In genomic region chr20:42483694-42484303, GRCh38 we compare ENCODE assay signal across 10 cellular contexts.
DNase-seq lines count a peak whose midpoint lies in the region; ATAC-seq, FAIRE-seq and TF ChIP-seq lines count a peak whose summit lies in the region.
"Had no signal": no experiment of that assay in that cellular context is flagged by ENCODE, and none has a peak within 500 bp of the region (broad histone marks: within the 10 kb centered on the region; RNA-seq: fewer than 3 reads in every experiment).

No MANE protein-coding gene starts in this region.

- peak; percentile 46 for TF ChIP-seq CTCF in CD14-positive monocyte (IDR thresholded peaks at IDR 0.05)
- TF ChIP-seq CTCF in GM12873 (IDR thresholded peaks at IDR 0.05; ENCODE audit: insufficient read depth, low read depth, low read length, missing control alignments) = peak; percentile 80
- TF ChIP-seq CTCF in kidney (IDR thresholded peaks at IDR 0.05; ENCODE audit: borderline replicate concordance, extremely low read depth, insufficient read depth) = peak; percentile 12
- no peak for TF ChIP-seq CTCF in endothelial cell (IDR thresholded peaks at IDR 0.05; ENCODE audit: unreplicated experiment)

- no peaks in the 10 kb centered on the region for H3K27me3 ChIP-seq in mesenchymal stem cell (ENCODE audit: control insufficient read depth in 1 of 2, insufficient read depth in 1 of 2, low read length in 2 of 2)

- peak overlapping the region in 1 of 7 donors; percentile 62 for H3K27ac Mint-ChIP-seq in CD14-positive monocyte
- no peak overlapping the region for H3K27ac Mint-ChIP-seq in endothelial cell (ENCODE audit: unreplicated experiment)

- no peaks in the 10 kb centered on the region for H3K36me3 ChIP-seq in kidney (ENCODE audit: control insufficient read depth in 1 of 2, insufficient read depth in 2 of 2, low read length in 2 of 2)
- no peaks in the 10 kb centered on the region for H3K36me3 ChIP-seq in mesenchymal stem cell (ENCODE audit: control insufficient read depth in 1 of 2, insufficient read depth in 2 of 2, low read depth in 1 of 2, low read length in 2 of 2)

- ATAC-seq in HG03521 (IDR thresholded peaks at IDR 0.05; ENCODE audit: unreplicated experiment) = no peak

- no peaks in the 10 kb centered on the region for H3K9me3 ChIP-seq in kidney (ENCODE audit: control insufficient read depth in 1 of 2, low read length in 2 of 2)
- no peaks in the 10 kb centered on the region for H3K9me3 ChIP-seq in mesenchymal stem cell (ENCODE audit: control insufficient read depth, low read length)

- H3K36me3 Mint-ChIP-seq in CD14-positive monocyte (peaks cover 0 to 2% of the 10 kb centered on the region in 2 donors), endothelial cell (ENCODE audit: low read depth, unreplicated experiment) (no peaks in the 10 kb centered on the region)

- H3K9me3 Mint-ChIP-seq in CD14-positive monocyte (peaks cover 0 to 9% (median 0%) of the 10 kb centered on the region in 7 donors), endothelial cell (ENCODE audit: unreplicated experiment) (peaks cover 38% of the 10 kb centered on the region)

- H3K4me1 ChIP-seq in kidney (ENCODE audit: control insufficient read depth in 1 of 2, insufficient read depth in 1 of 2, low read depth in 1 of 2, low read length in 2 of 2) (no peaks in the 10 kb centered on the region), mesenchymal stem cell (ENCODE audit: control insufficient read depth, insufficient read depth, low read depth, low read length) (no peaks in the 10 kb centered on the region)

- H4K91ac ChIP-seq in mesenchymal stem cell (ENCODE audit: low read length) = no peak overlapping the region

- FAIRE-seq in RCC 7860 (lab: Jason Lieb, UNC) (no peak), kidney (lab: Jason Lieb, UNC) (no peak)
- FAIRE-seq: islet of Langerhans had no signal

- H3K4me3 ChIP-seq in kidney (ENCODE audit: low read length in 2 of 2) (no peak overlapping the region), mesenchymal stem cell (ENCODE audit: insufficient read depth in 1 of 2, low read depth in 1 of 2, low read length in 2 of 2) (no peak overlapping the region)

- no peak overlapping the region for H3K4me2 ChIP-seq in mesenchymal stem cell (ENCODE audit: low read length, poor library complexity, severe bottlenecking)

- intact Hi-C loops in CD14-positive monocyte (cut with micrococcal nuclease) = no loop called here
- intact Hi-C loops in kidney (cut with DNase I) = no loop called here

- peaks cover 4 to 10% (median 5%) of the 10 kb centered on the region in 3 donors for H3K27me3 Mint-ChIP-seq in CD14-positive monocyte (ENCODE audit: low read depth in 3 of 3)
- peaks cover 2% of the 10 kb centered on the region for H3K27me3 Mint-ChIP-seq in endothelial cell (ENCODE audit: unreplicated experiment)

- H3K4me1 Mint-ChIP-seq in CD14-positive monocyte (peaks cover 32% of the 10 kb centered on the region), endothelial cell (ENCODE audit: unreplicated experiment) (no peaks in the 10 kb centered on the region)

- H3K4me3 Mint-ChIP-seq in CD14-positive monocyte (no peak overlapping the region), endothelial cell (ENCODE audit: unreplicated experiment) (no peak overlapping the region)

- no peak overlapping the region for H2BK12ac ChIP-seq in mesenchymal stem cell (ENCODE audit: low read length in 2 of 2)

- H3K14ac ChIP-seq in mesenchymal stem cell (ENCODE audit: low read length in 2 of 2) = no peak overlapping the region

- no peak overlapping the region for H2BK5ac ChIP-seq in mesenchymal stem cell (ENCODE audit: low read depth, low read length, poor library complexity, severe bottlenecking)

- H3K23ac ChIP-seq in mesenchymal stem cell (ENCODE audit: low read length in 2 of 2) = no peak overlapping the region

- H2BK15ac ChIP-seq in mesenchymal stem cell (ENCODE audit: low read depth, poor library complexity, severe bottlenecking) = no peak overlapping the region

- H3K18ac ChIP-seq in mesenchymal stem cell (ENCODE audit: low read depth in 1 of 2, low read length in 2 of 2) = no peak overlapping the region

- H3K79me1 ChIP-seq in mesenchymal stem cell (replicated peaks; ENCODE audit: low read length, poor library complexity, severe bottlenecking) = no peaks in the 10 kb centered on the region

- H4K8ac ChIP-seq in mesenchymal stem cell (ENCODE audit: low read length) = no peak overlapping the region

- no peak overlapping the region for H2AFZ ChIP-seq in mesenchymal stem cell (ENCODE audit: low read depth, low read length)

- H2AK5ac ChIP-seq in mesenchymal stem cell (ENCODE audit: low read length, severe bottlenecking) = no peak overlapping the region

- H2BK120ac ChIP-seq in mesenchymal stem cell (ENCODE audit: low read depth, low read length) = no peak overlapping the region

- no peak overlapping the region for H3K4ac ChIP-seq in mesenchymal stem cell (ENCODE audit: low read depth in 1 of 2, low read length in 2 of 2)

- H3K9ac ChIP-seq in kidney (ENCODE audit: low read length in 2 of 2) (no peak overlapping the region), mesenchymal stem cell (ENCODE audit: low read length) (no peak overlapping the region)

- WGBS in mesenchymal stem cell = 23% methylated on average over 7 of the region's 7 CpGs

- DNase-seq in CD14-positive monocyte (ENCODE audit: low spot score) = no peak
- peak; percentile 17 for DNase-seq in RCC 7860 (ENCODE audit: low spot score)
- DNase-seq in kidney = no peak
- no peak for DNase-seq in mesenchymal stem cell
- DNase-seq in activated naive CD4-positive, alpha-beta T cell (lab: John Stamatoyannopoulos, UW) = no peak
- no peak for DNase-seq in endothelial cell (ENCODE audit: low spot score)
- DNase-seq: NCI-H187 treated with DMSO at 0.1 percent for 48 hours had no signal

- H3K27ac ChIP-seq in kidney (ENCODE audit: low read depth in 2 of 2, low read length in 2 of 2) (no peak overlapping the region), mesenchymal stem cell (ENCODE audit: low read length, poor library complexity, severe bottlenecking) (no peak overlapping the region)
